1 cellular context compared by ENCODE assay signal in the genomic region with DNA sequence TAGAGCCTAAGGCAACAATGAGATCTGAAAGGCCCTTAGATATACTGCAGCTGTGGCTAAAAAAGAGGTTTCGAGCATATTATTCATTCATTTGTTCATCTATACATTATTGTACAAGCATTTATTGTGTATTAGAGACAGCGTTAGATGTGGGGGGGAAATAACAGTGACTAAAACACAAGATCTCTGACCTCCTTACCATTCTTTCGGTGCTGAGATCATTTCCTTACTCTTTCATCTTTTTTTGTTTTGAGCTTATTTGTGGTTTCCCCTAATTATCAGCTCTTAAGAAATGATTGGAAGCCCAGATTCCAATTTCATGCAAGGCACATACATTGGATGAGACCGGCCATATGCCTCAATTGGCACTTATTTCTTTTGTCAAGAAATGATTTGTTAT.
TF ChIP-seq lines count a peak whose summit lies in the region.

No MANE protein-coding gene starts in this region.

TF ChIP-seq in GM12878, 131 proteins besides CTCF, POLR2A, EP300 and RAD21 (continued from another document):
- TF ChIP-seq ZNF687 (IDR thresholded peaks at IDR 0.05) (no peak), YY1 (IDR thresholded peaks at IDR 0.05; ENCODE audit: low read depth, low read length) (no peak), POLR2AphosphoS2 (IDR thresholded peaks at IDR 0.05; ENCODE audit: low read depth, low read length) (no peak), ZNF207 (IDR thresholded peaks at IDR 0.05; ENCODE audit: borderline replicate concordance) (no peak), RCOR1 (conservative IDR thresholded peaks at IDR 0.05; ENCODE audit: low read depth, low read length) (no peak), TCF12 (IDR thresholded peaks at IDR 0.05; ENCODE audit: low read depth, low read length) (no peak), SMAD5 (IDR thresholded peaks at IDR 0.05; ENCODE audit: low read depth) (no peak)
- TF ChIP-seq, protein P1, sequence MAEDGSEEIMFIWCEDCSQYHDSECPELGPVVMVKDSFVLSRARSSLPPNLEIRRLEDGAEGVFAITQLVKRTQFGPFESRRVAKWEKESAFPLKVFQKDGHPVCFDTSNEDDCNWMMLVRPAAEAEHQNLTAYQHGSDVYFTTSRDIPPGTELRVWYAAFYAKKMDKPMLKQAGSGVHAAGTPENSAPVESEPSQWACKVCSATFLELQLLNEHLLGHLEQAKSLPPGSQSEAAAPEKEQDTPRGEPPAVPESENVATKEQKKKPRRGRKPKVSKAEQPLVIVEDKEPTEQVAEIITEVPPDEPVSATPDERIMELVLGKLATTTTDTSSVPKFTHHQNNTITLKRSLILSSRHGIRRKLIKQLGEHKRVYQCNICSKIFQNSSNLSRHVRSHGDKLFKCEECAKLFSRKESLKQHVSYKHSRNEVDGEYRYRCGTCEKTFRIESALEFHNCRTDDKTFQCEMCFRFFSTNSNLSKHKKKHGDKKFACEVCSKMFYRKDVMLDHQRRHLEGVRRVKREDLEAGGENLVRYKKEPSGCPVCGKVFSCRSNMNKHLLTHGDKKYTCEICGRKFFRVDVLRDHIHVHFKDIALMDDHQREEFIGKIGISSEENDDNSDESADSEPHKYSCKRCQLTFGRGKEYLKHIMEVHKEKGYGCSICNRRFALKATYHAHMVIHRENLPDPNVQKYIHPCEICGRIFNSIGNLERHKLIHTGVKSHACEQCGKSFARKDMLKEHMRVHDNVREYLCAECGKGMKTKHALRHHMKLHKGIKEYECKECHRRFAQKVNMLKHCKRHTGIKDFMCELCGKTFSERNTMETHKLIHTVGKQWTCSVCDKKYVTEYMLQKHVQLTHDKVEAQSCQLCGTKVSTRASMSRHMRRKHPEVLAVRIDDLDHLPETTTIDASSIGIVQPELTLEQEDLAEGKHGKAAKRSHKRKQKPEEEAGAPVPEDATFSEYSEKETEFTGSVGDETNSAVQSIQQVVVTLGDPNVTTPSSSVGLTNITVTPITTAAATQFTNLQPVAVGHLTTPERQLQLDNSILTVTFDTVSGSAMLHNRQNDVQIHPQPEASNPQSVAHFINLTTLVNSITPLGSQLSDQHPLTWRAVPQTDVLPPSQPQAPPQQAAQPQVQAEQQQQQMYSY (CRISPR knock-in tag; IDR thresholded peaks at IDR 0.05): no peak
